In the genomic region with DNA sequence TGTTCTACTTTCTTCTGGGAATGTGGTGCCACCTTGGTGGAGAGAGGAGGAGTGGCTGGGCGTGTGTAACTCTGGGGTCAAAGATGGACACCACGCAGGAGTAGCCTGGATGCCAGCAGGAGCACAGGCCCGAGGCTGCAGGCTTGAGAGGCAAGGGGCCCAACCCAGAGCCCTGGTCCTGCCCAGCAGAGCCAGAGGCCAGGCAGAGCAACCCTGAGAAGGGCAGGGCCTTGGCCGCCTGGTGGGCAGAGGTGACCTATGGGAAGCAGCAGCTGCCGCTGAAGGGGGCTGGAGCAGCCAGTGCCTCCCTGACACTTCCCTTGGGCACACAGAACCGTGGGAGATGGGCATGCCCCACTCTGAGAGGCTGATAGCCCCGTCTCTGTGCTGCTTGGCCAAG, we compare ENCODE assay signal across 1 cellular context.
TF ChIP-seq lines count a peak whose summit lies in the region.

No MANE protein-coding gene starts in this region.

TF ChIP-seq in HepG2, 621 proteins besides CTCF, POLR2A, EP300 and RAD21:
- TF ChIP-seq ZBTB1 (CRISPR knock-in tag; IDR thresholded peaks at IDR 0.05; ENCODE audit: borderline replicate concordance) (0 out of 2 replicates have a peak, but pooled peaks have one; percentile 40), ZNF234 (CRISPR knock-in tag; conservative IDR thresholded peaks at IDR 0.05) (no peak), ZC3H13 (CRISPR knock-in tag; IDR thresholded peaks at IDR 0.05) (no peak), HNF4A (CRISPR knock-in tag; IDR thresholded peaks at IDR 0.05) (no peak), MTA1 (CRISPR knock-in tag; IDR thresholded peaks at IDR 0.05; ENCODE audit: borderline replicate concordance) (peak; percentile 66; the same call in 1 of the 2 replicates), WIZ (CRISPR knock-in tag; IDR thresholded peaks at IDR 0.05) (no peak), ZNF530 (CRISPR knock-in tag; IDR thresholded peaks at IDR 0.05; ENCODE audit: low read depth) (no peak), ZMYM4 (CRISPR knock-in tag; IDR thresholded peaks at IDR 0.05) (0 out of 2 replicates have a peak, but pooled peaks have one; percentile 23), ZNF687 (CRISPR knock-in tag; IDR thresholded peaks at IDR 0.05) (peak; percentile 38), RFX3 (CRISPR knock-in tag; IDR thresholded peaks at IDR 0.05) (no peak), UBTF (CRISPR knock-in tag; IDR thresholded peaks at IDR 0.05) (0 out of 2 replicates have a peak, but pooled peaks have one; percentile 30), BORCS8-MEF2B (CRISPR knock-in tag; IDR thresholded peaks at IDR 0.05) (0 out of 2 replicates have a peak, but pooled peaks have one; percentile 41), HOXA9 (CRISPR knock-in tag; IDR thresholded peaks at IDR 0.05; ENCODE audit: borderline replicate concordance) (no peak), FOXO1 (CRISPR knock-in tag; IDR thresholded peaks at IDR 0.05) (0 out of 2 replicates have a peak, but pooled peaks have one; percentile 30), NAIF1 (CRISPR knock-in tag; IDR thresholded peaks at IDR 0.05; ENCODE audit: borderline replicate concordance) (no peak), AGO2 (optimal IDR thresholded peaks at IDR 0.05; ENCODE audit: low read depth, low read length) (peak; percentile 89), ISX (CRISPR knock-in tag; conservative IDR thresholded peaks at IDR 0.05) (no peak), EED (CRISPR knock-in tag; IDR thresholded peaks at IDR 0.05) (peak; percentile 58; the same call in 1 of the 2 replicates), MED1 (CRISPR knock-in tag; IDR thresholded peaks at IDR 0.05) (no peak), KAT2B (IDR thresholded peaks at IDR 0.05; ENCODE audit: borderline replicate concordance, low read depth, low read length) (no peak), ZNF350 (CRISPR knock-in tag; IDR thresholded peaks at IDR 0.05; ENCODE audit: borderline replicate concordance, low read depth) (no peak), GMEB1 (CRISPR knock-in tag; IDR thresholded peaks at IDR 0.05; ENCODE audit: borderline replicate concordance) (no peak), CCDC6 (CRISPR knock-in tag; IDR thresholded peaks at IDR 0.05) (no peak), HNRNPL (IDR thresholded peaks at IDR 0.05; ENCODE audit: low read depth, low read length) (peak; percentile 76; the same call in 1 of the 2 replicates), HHEX (CRISPR knock-in tag; IDR thresholded peaks at IDR 0.05) (no peak), HNRNPH1 (optimal IDR thresholded peaks at IDR 0.05; ENCODE audit: low read depth, low read length) (no peak), NR3C1 (CRISPR knock-in tag; IDR thresholded peaks at IDR 0.05) (no peak), TRIM24 (CRISPR knock-in tag; IDR thresholded peaks at IDR 0.05) (0 out of 2 replicates have a peak, but pooled peaks have one; percentile 26), KLF13 (CRISPR knock-in tag; IDR thresholded peaks at IDR 0.05) (no peak), ATF1 (CRISPR knock-in tag; IDR thresholded peaks at IDR 0.05) (no peak), ELK4 (CRISPR knock-in tag; IDR thresholded peaks at IDR 0.05; ENCODE audit: borderline replicate concordance) (no peak), CENPT (CRISPR knock-in tag; IDR thresholded peaks at IDR 0.05; ENCODE audit: low read depth) (no peak)
- TF ChIP-seq, protein P1, sequence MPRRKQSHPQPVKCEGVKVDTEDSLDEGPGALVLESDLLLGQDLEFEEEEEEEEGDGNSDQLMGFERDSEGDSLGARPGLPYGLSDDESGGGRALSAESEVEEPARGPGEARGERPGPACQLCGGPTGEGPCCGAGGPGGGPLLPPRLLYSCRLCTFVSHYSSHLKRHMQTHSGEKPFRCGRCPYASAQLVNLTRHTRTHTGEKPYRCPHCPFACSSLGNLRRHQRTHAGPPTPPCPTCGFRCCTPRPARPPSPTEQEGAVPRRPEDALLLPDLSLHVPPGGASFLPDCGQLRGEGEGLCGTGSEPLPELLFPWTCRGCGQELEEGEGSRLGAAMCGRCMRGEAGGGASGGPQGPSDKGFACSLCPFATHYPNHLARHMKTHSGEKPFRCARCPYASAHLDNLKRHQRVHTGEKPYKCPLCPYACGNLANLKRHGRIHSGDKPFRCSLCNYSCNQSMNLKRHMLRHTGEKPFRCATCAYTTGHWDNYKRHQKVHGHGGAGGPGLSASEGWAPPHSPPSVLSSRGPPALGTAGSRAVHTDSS (CRISPR knock-in tag; conservative IDR thresholded peaks at IDR 0.05), result no peak
- TF ChIP-seq, protein P2, sequence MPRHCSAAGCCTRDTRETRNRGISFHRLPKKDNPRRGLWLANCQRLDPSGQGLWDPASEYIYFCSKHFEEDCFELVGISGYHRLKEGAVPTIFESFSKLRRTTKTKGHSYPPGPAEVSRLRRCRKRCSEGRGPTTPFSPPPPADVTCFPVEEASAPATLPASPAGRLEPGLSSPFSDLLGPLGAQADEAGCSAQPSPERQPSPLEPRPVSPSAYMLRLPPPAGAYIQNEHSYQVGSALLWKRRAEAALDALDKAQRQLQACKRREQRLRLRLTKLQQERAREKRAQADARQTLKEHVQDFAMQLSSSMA (CRISPR knock-in tag; IDR thresholded peaks at IDR 0.05), result 0 out of 2 replicates have a peak, but pooled peaks have one; percentile 42
- TF ChIP-seq, protein P3, sequence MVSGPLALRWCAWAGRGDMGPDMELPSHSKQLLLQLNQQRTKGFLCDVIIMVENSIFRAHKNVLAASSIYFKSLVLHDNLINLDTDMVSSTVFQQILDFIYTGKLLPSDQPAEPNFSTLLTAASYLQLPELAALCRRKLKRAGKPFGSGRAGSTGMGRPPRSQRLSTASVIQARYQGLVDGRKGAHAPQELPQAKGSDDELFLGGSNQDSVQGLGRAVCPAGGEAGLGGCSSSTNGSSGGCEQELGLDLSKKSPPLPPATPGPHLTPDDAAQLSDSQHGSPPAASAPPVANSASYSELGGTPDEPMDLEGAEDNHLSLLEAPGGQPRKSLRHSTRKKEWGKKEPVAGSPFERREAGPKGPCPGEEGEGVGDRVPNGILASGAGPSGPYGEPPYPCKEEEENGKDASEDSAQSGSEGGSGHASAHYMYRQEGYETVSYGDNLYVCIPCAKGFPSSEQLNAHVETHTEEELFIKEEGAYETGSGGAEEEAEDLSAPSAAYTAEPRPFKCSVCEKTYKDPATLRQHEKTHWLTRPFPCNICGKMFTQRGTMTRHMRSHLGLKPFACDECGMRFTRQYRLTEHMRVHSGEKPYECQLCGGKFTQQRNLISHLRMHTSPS (CRISPR knock-in tag; IDR thresholded peaks at IDR 0.05; ENCODE audit: low read depth), result peak; percentile 25; the same call in 1 of the 2 replicates
